ENCODE assay signal across 12 cellular contexts in genomic region chr10:48251152-48251524, GRCh38. TPM values are rescaled to one million over a fixed set of nuclear protein-coding genes. Genes with fewer than 3 reads are reported as not detected.
A peak's percentile ranks its signal among the peaks of the same experiment; 100 is the strongest.
DNase-seq lines count a peak whose midpoint lies in the region; ATAC-seq and TF ChIP-seq lines count a peak whose summit lies in the region.
"Had no signal": no experiment of that assay in that cellular context is flagged by ENCODE, and none has a peak within 500 bp of the region (broad histone marks: within the 10 kb centered on the region; RNA-seq: fewer than 3 reads in every experiment).

No MANE protein-coding gene starts in this region.

- in situ Hi-C loops in T47D (cut with HindIII; ENCODE audit: low pct_unique_long_range_greater_than_20kb, low sequenced_read_pairs) = no loop called here

- H3K27me3 ChIP-seq in right cardiac atrium (ENCODE audit: control insufficient read depth, insufficient read depth) = no peaks in the 10 kb centered on the region
- H3K27me3 ChIP-seq: brain microvascular endothelial cell, SJCRH30 had no signal

- H3K27ac ChIP-seq in C4-2B (peak overlapping the region; percentile 82), right cardiac atrium (ENCODE audit: low read length) (peak overlapping the region; percentile 16)
- H3K27ac ChIP-seq: brain microvascular endothelial cell, SJCRH30 had no signal

- intact Hi-C loops in right cardiac atrium (cut with DNase I) = no loop called here

- no peak for TF ChIP-seq CTCF in C4-2B (conservative IDR thresholded peaks at IDR 0.05)

- DNase-seq in HT-29 (ENCODE audit: low spot score) (peak; percentile 14), T47D (ENCODE audit: low read depth in 1 of 2, low spot score in 1 of 2) (peak; percentile 13 to 64), right cardiac atrium (no peak), SW 1271 (lab: John Stamatoyannopoulos, UW) (no peak)
- DNase-seq: activated B cell treated with CpG ODN at 0.5 μM for 24 hours, brain microvascular endothelial cell, SJCRH30 had no signal

- H3K4me3 ChIP-seq in right cardiac atrium (ENCODE audit: low read length) = no peak overlapping the region
- H3K4me3 ChIP-seq: SJCRH30 had no signal

- H3K4me1 ChIP-seq in right cardiac atrium (ENCODE audit: control insufficient read depth, insufficient read depth, low read length) = no peaks in the 10 kb centered on the region
- H3K4me1 ChIP-seq: SJCRH30 had no signal

- ATAC-seq in right cardiac atrium = no peak
- no peak for ATAC-seq in GM21423 (IDR thresholded peaks at IDR 0.05; ENCODE audit: unreplicated experiment)
- ATAC-seq in HG02885 (IDR thresholded peaks at IDR 0.05; ENCODE audit: poor library complexity, unreplicated experiment) = no peak
- no peak for ATAC-seq in GM19351 (IDR thresholded peaks at IDR 0.05; ENCODE audit: unreplicated experiment)

- no peaks in the 10 kb centered on the region for H3K9me3 ChIP-seq in right cardiac atrium (ENCODE audit: control insufficient read depth, low read length)
- H3K9me3 ChIP-seq: SJCRH30 had no signal

RNA-seq across cellular contexts. Expression of gene FRMPD2, which starts 23.4 kb away (rescaled TPM):
- not detected in 2 replicates for total RNA-seq in HT-29 (2014; rRNA removed; shearing (Covaris generic))
- total RNA-seq in right cardiac atrium = 1 to 10 TPM; 3.5 to 6.5 (median 4.5) TPM
- 1.3 TPM for polyA plus RNA-seq in right cardiac atrium
- total RNA-seq: activated B cell treated with CpG ODN at 0.5 μM for 24 hours, SJCRH30 had no signal
- polyA plus RNA-seq: BJ had no signal

RNA-seq across cellular contexts. Expression of gene MAPK8, which starts 55.3 kb away (rescaled TPM):
- 21.9 and 24.9 TPM in 2 replicates for total RNA-seq in HT-29 (2014; rRNA removed; shearing (Covaris generic))
- total RNA-seq in right cardiac atrium = 10 to 100 TPM; 31.5 to 35.5 (median 34.1) TPM
- polyA plus RNA-seq in right cardiac atrium = 9.4 TPM

Comparison
In these comparisons a context has a peak if more than half of its experiments do, and no peak if none do; other contexts are left out.
1. DNase-seq: peak in HT-29 (single experiment) and T47D (2 of 2); none in right cardiac atrium (0 of 3) and SW 1271 (0 of 2).